In genomic region chr10:88271736-88272135, GRCh38 we compare ENCODE assay signal across 1 cellular context.
TF ChIP-seq lines count a peak whose summit lies in the region.

No MANE protein-coding gene starts in this region.

TF ChIP-seq in HCT116, 20 proteins besides CTCF, POLR2A, EP300 and RAD21 (continued from another document):
- no peak for TF ChIP-seq ZBTB33 (IDR thresholded peaks at IDR 0.05; ENCODE audit: extremely low read depth, insufficient replicate concordance, low read length)
